8 cellular contexts compared by ENCODE assay signal in the genomic region with DNA sequence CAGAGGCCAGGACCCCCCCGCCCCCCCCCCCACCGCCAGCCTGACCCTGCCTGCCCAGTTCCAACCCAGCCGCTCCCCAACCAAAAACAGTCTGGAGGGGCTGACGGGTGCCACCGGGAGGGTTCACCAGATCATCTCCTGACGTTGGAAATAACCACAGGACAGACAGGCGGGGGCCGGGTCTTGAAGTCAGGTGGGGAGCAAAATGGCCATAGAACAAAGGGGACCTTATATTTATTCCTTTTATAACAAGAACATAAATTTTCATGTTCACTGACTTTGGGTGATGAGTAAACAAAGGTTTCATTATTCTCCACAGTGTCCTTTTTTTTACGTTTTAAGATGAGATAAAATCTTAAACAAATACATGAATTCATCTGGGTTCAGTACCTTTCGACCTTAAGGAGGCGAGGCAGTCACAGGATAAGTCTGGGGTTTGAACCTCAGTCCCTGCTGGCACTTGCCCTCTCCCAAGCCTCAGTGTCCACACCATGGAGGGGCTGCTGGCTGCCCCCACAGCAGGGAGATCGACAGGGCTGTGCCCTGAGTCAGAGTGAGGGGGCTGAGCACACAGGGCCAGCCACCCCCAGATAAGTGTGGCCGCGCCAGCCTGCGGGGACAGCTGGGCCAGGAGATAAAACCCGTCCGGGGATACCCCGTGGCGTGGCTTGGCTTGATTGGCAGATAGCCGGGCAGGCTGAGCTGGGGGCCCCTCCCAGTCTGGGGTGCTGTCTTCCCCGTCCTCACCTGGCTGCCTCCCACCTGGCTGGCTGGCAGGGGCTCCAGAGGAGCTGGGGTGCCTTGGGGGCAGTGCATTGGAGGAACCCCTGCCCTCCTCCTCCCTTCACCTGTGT. TPM values are rescaled to one million over a fixed set of nuclear protein-coding genes. Genes with fewer than 3 reads are reported as not detected.
DNase-seq lines count a peak whose midpoint lies in the region; ATAC-seq and TF ChIP-seq lines count a peak whose summit lies in the region.

No MANE protein-coding gene starts in this region.

- TF ChIP-seq POLR2A in tibial nerve (IDR thresholded peaks at IDR 0.05): no peak

- H3K9me3 Mint-ChIP-seq in activated T-cell treated with anti-CD3 and anti-CD28 coated beads, Interleukin-2, amount 50 U/mL, for 4 hours: no peaks in the 10 kb centered on the region

- H3K27ac ChIP-seq in right cardiac atrium (ENCODE audit: low read length): peak overlapping the region; percentile 36
- H3K27ac ChIP-seq in tibial nerve: peak overlapping the region; percentile 55 to 90 (median 79)

- no peak for DNase-seq in activated T-cell treated with anti-CD3 and anti-CD28 coated beads, Interleukin-2, amount 50 U/mL, for 4 hours
- no peak for DNase-seq in activated T-cell treated with anti-CD3 and anti-CD28 coated beads for 4 hours
- DNase-seq in UCSD-AML1 (lab: John Stamatoyannopoulos, UW; ENCODE audit: unreplicated experiment): peak; percentile 74
- peak in 2 of 3 donors; percentile 62 to 74 for DNase-seq in right cardiac atrium
- no peak for DNase-seq in tibial nerve (ENCODE audit: low spot score in 2 of 2)
- no peak for DNase-seq in NCI-H1092 (lab: John Stamatoyannopoulos, UW)

- H3K36me3 ChIP-seq in tibial nerve: peaks cover 0 to 12% (median 0%) of the 10 kb centered on the region in 3 donors

- H3K9me3 ChIP-seq in right cardiac atrium (ENCODE audit: control insufficient read depth, low read length): no peaks in the 10 kb centered on the region
- no peaks in the 10 kb centered on the region for H3K9me3 ChIP-seq in tibial nerve

- peaks cover 34% of the 10 kb centered on the region for H3K36me3 Mint-ChIP-seq in activated T-cell treated with anti-CD3 and anti-CD28 coated beads, Interleukin-2, amount 50 U/mL, for 4 hours (ENCODE audit: insufficient read depth)

- 51% methylated on average over 21 of the region's 21 CpGs for WGBS in right cardiac atrium
- WGBS in tibial nerve, 2 donors: 31 to 38% methylated on average over 10 to 19 of the region's 21 CpGs

- no peaks in the 10 kb centered on the region for H3K27me3 ChIP-seq in right cardiac atrium (ENCODE audit: control insufficient read depth, insufficient read depth)
- H3K27me3 ChIP-seq in tibial nerve: no peaks in the 10 kb centered on the region

- no peak for TF ChIP-seq CTCF in tibial nerve (IDR thresholded peaks at IDR 0.05)

- peak overlapping the region; percentile 77 for H3K4me3 Mint-ChIP-seq in activated T-cell treated with anti-CD3 and anti-CD28 coated beads, Interleukin-2, amount 50 U/mL, for 4 hours

- H3K4me1 ChIP-seq in right cardiac atrium (ENCODE audit: control insufficient read depth, insufficient read depth, low read length) (peaks cover 5% of the 10 kb centered on the region), tibial nerve (peaks cover 0 to 74% (median 35%) of the 10 kb centered on the region in 4 donors)

- no peak for TF ChIP-seq EP300 in tibial nerve (IDR thresholded peaks at IDR 0.05)

- intact Hi-C loops in right cardiac atrium (cut with DNase I): no loop called here

- ATAC-seq in activated T-cell treated with anti-CD3 and anti-CD28 coated beads, Interleukin-2, amount 50 U/mL, for 4 hours: peak; percentile 4 to 5
- peak; percentile 3 to 12 for ATAC-seq in right cardiac atrium
- ATAC-seq in GM21528 (IDR thresholded peaks at IDR 0.05; ENCODE audit: low FRiP score, unreplicated experiment): no peak
- no peak for ATAC-seq in GM19328 (IDR thresholded peaks at IDR 0.05; ENCODE audit: unreplicated experiment)

- H3K27me3 Mint-ChIP-seq in activated T-cell treated with anti-CD3 and anti-CD28 coated beads, Interleukin-2, amount 50 U/mL, for 4 hours (ENCODE audit: low read depth): no peaks in the 10 kb centered on the region

- H3K4me1 Mint-ChIP-seq in activated T-cell treated with anti-CD3 and anti-CD28 coated beads, Interleukin-2, amount 50 U/mL, for 4 hours (ENCODE audit: low read depth): peaks cover 58% of the 10 kb centered on the region

- no peak overlapping the region for H3K4me3 ChIP-seq in right cardiac atrium (ENCODE audit: low read length)
- peak overlapping the region in 3 of 4 donors; percentile 26 to 43 (median 36) for H3K4me3 ChIP-seq in tibial nerve

RNA-seq across cellular contexts. Expression of gene SLC7A5, which starts 15.0 kb away (rescaled TPM):
- total RNA-seq in activated T-cell treated with anti-CD3 and anti-CD28 coated beads, Interleukin-2, amount 50 U/mL, for 4 hours: 100 to 1,000 TPM; 814 to 984 (median 886) TPM
- total RNA-seq in right cardiac atrium: 10 to 100 TPM in 2 of 4 donors, 1 to 10 TPM in 2; 6.6 to 23.3 (median 10.3) TPM
- 11.6 TPM for polyA plus RNA-seq in right cardiac atrium
- 1 to 10 TPM; 5.5 to 6.6 (median 6.0) TPM for total RNA-seq in tibial nerve

Comparison
In these comparisons a context has a peak if more than half of its experiments do, and no peak if none do; other contexts are left out.
1. ATAC-seq: peak in activated T-cell treated with anti-CD3 and anti-CD28 coated beads, Interleukin-2, amount 50 U/mL, for 4 hours (2 of 2) and right cardiac atrium (2 of 2); none in GM21528 (single experiment) and GM19328 (single experiment).
2. DNase-seq: peak in UCSD-AML1 (single experiment) and right cardiac atrium (2 of 3); none in activated T-cell treated with anti-CD3 and anti-CD28 coated beads, Interleukin-2, amount 50 U/mL, for 4 hours (single experiment), activated T-cell treated with anti-CD3 and anti-CD28 coated beads for 4 hours (single experiment), tibial nerve (0 of 2) and NCI-H1092 (single experiment).
3. RNA of gene SLC7A5, which starts 15.0 kb away (total RNA-seq): 814 to 984 TPM in activated T-cell treated with anti-CD3 and anti-CD28 coated beads, Interleukin-2, amount 50 U/mL, for 4 hours; 6.6 to 23.3 TPM in right cardiac atrium and 5.5 to 6.6 TPM in tibial nerve; every median in the first group is over 10 times any median in the second.